8 cellular contexts compared by ENCODE assay signal in the genomic region with DNA sequence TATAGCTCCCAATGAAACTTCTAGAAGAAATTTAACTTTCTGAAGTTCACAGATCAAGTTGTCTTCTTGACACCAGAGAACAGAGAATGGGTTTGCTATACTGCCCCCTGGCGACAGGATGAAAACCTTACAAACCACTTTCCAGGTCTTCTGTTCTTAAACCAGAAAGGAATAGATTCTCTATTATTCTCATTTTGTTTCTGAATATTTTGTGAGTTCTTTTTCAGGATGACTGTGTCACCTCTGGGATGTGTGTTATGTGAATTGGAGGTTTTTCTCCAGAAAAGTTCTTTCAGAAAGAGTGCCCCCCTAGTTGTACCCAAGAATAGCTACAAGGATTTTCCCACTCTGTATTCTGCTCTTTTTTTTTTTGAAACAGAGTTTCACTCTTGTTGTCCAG. TPM values are rescaled to one million over a fixed set of nuclear protein-coding genes. Genes with fewer than 3 reads are reported as not detected.
DNase-seq lines count a peak whose midpoint lies in the region; ATAC-seq and TF ChIP-seq lines count a peak whose summit lies in the region.

No MANE protein-coding gene starts in this region.

- intact Hi-C loops in Panc1 (cut with micrococcal nuclease; ENCODE audit: unreplicated experiment): no loop called here

- DNase-seq in AG04449 (ENCODE audit: low read depth, low spot score) (no peak), Panc1 (ENCODE audit: low read depth, low spot score) (no peak), inferior parietal cortex (ENCODE audit: extremely low spot score) (peak; percentile 58), NCI-H1436 treated with DMSO at 0.1 percent for 48 hours (lab: John Stamatoyannopoulos, UW) (no peak)
- peak; percentile 63 for DNase-seq in activated naive CD8-positive, alpha-beta T cell treated with anti-CD3 and anti-CD28 coated beads, Interleukin-2, amount 50 U/mL, for 24 hours
- DNase-seq in stimulated activated CD4-positive, alpha-beta T cell treated with anti-CD3 and anti-CD28 coated beads, TNF-alpha, amount 100 ng/mL, for 1 hour (ENCODE audit: low read depth in 3 of 3, low spot score in 1 of 3): peak in 2 of 3 donors; percentile 11 to 14

- peaks cover 5% of the 10 kb centered on the region for H3K27me3 Mint-ChIP-seq in activated naive CD8-positive, alpha-beta T cell treated with anti-CD3 and anti-CD28 coated beads, Interleukin-2, amount 50 U/mL, for 24 hours

- POLR2A ChIA-PET in AG04449 (lab: Yijun Ruan, JAX): interaction anchor here (0.6 kb wide), 1 partner anchor 60 kb away, joined by 5 read pairs; no protein-coding TSS in a partner anchor
- POLR2A ChIA-PET in Panc1 (lab: Charles Lee): interaction anchor here (0.6 kb wide), 1 partner anchor 165 kb away, joined by 4 read pairs; no protein-coding TSS in a partner anchor

- no peaks in the 10 kb centered on the region for H3K36me3 ChIP-seq in Panc1 (ENCODE audit: control insufficient read depth, insufficient read depth, low read length)

- peaks cover 3% of the 10 kb centered on the region; the same call in 1 of the 2 replicates for H3K9me3 ChIP-seq in Panc1 (ENCODE audit: control insufficient read depth, insufficient read depth, low read depth, low read length)

- in situ Hi-C loops in Panc1 (cut with HindIII; ENCODE audit: low pct_unique_long_range_greater_than_20kb, low sequenced_read_pairs): no loop called here

- H3K4me1 ChIP-seq in Panc1 (ENCODE audit: control insufficient read depth, insufficient read depth, low read length): no peaks in the 10 kb centered on the region

- no peaks in the 10 kb centered on the region for H3K4me1 Mint-ChIP-seq in activated naive CD8-positive, alpha-beta T cell treated with anti-CD3 and anti-CD28 coated beads, Interleukin-2, amount 50 U/mL, for 24 hours

- no peak overlapping the region for H3K4me3 Mint-ChIP-seq in activated naive CD8-positive, alpha-beta T cell treated with anti-CD3 and anti-CD28 coated beads, Interleukin-2, amount 50 U/mL, for 24 hours

- no peaks in the 10 kb centered on the region for H3K27me3 ChIP-seq in Panc1 (ENCODE audit: control insufficient read depth, insufficient read depth, low read length)

- ATAC-seq in Panc1: peak; percentile 66; the same call in 1 of the 2 replicates
- ATAC-seq in activated naive CD8-positive, alpha-beta T cell treated with anti-CD3 and anti-CD28 coated beads, Interleukin-2, amount 50 U/mL, for 24 hours: no peak
- ATAC-seq in GM21576 (IDR thresholded peaks at IDR 0.05; ENCODE audit: unreplicated experiment): no peak

- TF ChIP-seq CTCF in AG04449 (IDR thresholded peaks at IDR 0.05; ENCODE audit: insufficient read depth, low read length, missing control alignments) (peak; percentile 41), GM12874 (IDR thresholded peaks at IDR 0.05; ENCODE audit: insufficient read depth, low read depth, low read length) (peak; percentile 62), Panc1 (IDR thresholded peaks at IDR 0.05) (peak; percentile 85)

- no peak overlapping the region for H3K27ac ChIP-seq in Panc1 (ENCODE audit: low read length)

- H3K27ac Mint-ChIP-seq in activated naive CD8-positive, alpha-beta T cell treated with anti-CD3 and anti-CD28 coated beads, Interleukin-2, amount 50 U/mL, for 24 hours: no peak overlapping the region

- BruUV-seq in Panc1 (replicated peaks; lab: Mats Ljungman, UMichigan): no TSS peak

- CTCF ChIA-PET in AG04449 (lab: Yijun Ruan, JAX): interaction anchor here (0.7 to 4.0 kb wide), 21 partner anchors 9 to 260 kb away, joined by 3 to 14 read pairs (median 3); a partner anchor contains a TSS
- CTCF ChIA-PET in Panc1 (lab: Charles Lee): interaction anchor here (0.6 kb wide), 1 partner anchor 922 kb away, joined by 3 read pairs; no protein-coding TSS in a partner anchor

- peaks cover 31% of the 10 kb centered on the region for H3K36me3 Mint-ChIP-seq in activated naive CD8-positive, alpha-beta T cell treated with anti-CD3 and anti-CD28 coated beads, Interleukin-2, amount 50 U/mL, for 24 hours (ENCODE audit: low read depth)

- H3K4me3 ChIP-seq in AG04449 (ENCODE audit: low read depth, low read length): no peak overlapping the region
- H3K4me3 ChIP-seq in Panc1 (ENCODE audit: low read depth in 2 of 2, low read length in 2 of 2): no peak overlapping the region

- H3K9me3 Mint-ChIP-seq in activated naive CD8-positive, alpha-beta T cell treated with anti-CD3 and anti-CD28 coated beads, Interleukin-2, amount 50 U/mL, for 24 hours: peaks cover 3% of the 10 kb centered on the region

RNA-seq across cellular contexts. Expression of a gene that starts 6.3 kb away (rescaled TPM):
- total RNA-seq in Panc1 (2021; ENCODE audit: unreplicated experiment): 42.4 TPM
- 40.1 TPM for polyA plus RNA-seq in Panc1 (2012; ENCODE audit: insufficient read length)

RNA-seq across cellular contexts. Expression of a gene that starts 47.3 kb away (rescaled TPM):
- 25.8 TPM for total RNA-seq in Panc1 (2021; ENCODE audit: unreplicated experiment)
- polyA plus RNA-seq in Panc1 (2012; ENCODE audit: insufficient read length): 36.4 TPM

Comparison
In these comparisons a context has a peak if more than half of its experiments do, and no peak if none do; other contexts are left out.
1. DNase-seq: peak in activated naive CD8-positive, alpha-beta T cell treated with anti-CD3 and anti-CD28 coated beads, Interleukin-2, amount 50 U/mL, for 24 hours (single experiment), inferior parietal cortex (single experiment) and stimulated activated CD4-positive, alpha-beta T cell treated with anti-CD3 and anti-CD28 coated beads, TNF-alpha, amount 100 ng/mL, for 1 hour (2 of 3); none in AG04449 (single experiment), Panc1 (single experiment) and NCI-H1436 treated with DMSO at 0.1 percent for 48 hours (single experiment).
2. Peak in every context shown above with its lines, with median percentiles within 50 percentile points of each other: CTCF ChIP-seq.